ENCODE assay signal across 32 cellular contexts in the genomic region with DNA sequence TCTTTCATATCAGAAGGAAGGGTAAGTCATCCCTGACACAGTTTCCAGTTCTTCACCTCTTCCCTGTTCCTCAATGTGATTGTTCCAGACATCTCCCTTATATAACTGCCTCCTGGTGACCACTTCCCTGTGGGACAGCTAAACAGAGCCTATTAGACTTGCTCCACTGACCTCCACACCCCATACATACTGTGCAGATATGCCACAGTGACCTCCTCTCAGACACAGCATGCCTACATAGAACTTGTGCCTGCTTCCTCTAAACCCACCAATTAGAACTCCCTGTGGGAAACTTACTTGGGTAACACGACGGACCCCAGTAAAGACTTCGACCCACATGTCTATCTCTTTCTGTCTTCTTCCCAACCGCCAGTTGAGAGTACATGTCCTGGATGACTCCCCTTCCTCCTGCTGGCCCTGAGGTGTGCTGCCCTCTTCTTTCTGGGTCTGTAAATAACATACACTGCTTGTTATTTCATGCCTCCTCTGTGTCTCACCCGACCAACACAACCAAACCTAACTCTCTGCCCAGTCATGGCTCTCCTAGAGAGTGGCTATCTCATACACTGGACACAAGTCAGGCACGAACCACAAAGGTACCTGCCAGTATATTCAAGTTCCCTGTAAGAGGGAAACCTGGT. TPM values are rescaled to one million over a fixed set of nuclear protein-coding genes. Genes with fewer than 3 reads are reported as not detected.
"Had no signal": no experiment of that assay in that cellular context is flagged by ENCODE, and none has a peak within 500 bp of the region (broad histone marks: within the 10 kb centered on the region; RNA-seq: fewer than 3 reads in every experiment).

No MANE protein-coding gene starts in this region.

- H3K36me3 ChIP-seq: brain microvascular endothelial cell, cardiac muscle cell, MG63, Peyer's patch, SJSA1 had no signal

- H3K9me3 Mint-ChIP-seq: activated CD4-positive, alpha-beta memory T cell treated with anti-CD3 and anti-CD28 coated beads, Interleukin-2, amount 10 ng/mL, durations not matched to agents 7 days and 5 days; activated naive CD4-positive, alpha-beta T cell treated with anti-CD3 and anti-CD28 coated beads for 36 hours; activated naive CD4-positive, alpha-beta T cell treated with anti-CD3 and anti-CD28 coated beads, Interleukin-2, amount 50 U/mL, for 72 hours; activated T-cell treated with anti-CD3 and anti-CD28 coated beads, Interleukin-2, amount 50 U/mL, for 24 hours; activated T-helper 2 cell treated with anti-CD3 and anti-CD28 coated beads, Interferon-gamma antibody, Interleukin-2, Interleukin-4, amounts not matched to agents 10 μg/mL and 5 μg/mL and 100 μg/mL, durations not matched to agents 14 hours and 24 hours and 36 hours; central memory CD8-positive, alpha-beta T cell; T-helper 1 cell treated with Interleukin-12 subunit alpha and Interleukin-12 subunit beta and Interleukin-4 antibody, amounts not matched to agents 30 μg/mL and 1 μg/mL, for 36 hours; T-helper 2 cell treated with Interferon-gamma antibody and Interleukin-4, amounts not matched to agents 5 μg/mL and 100 μg/mL, for 36 hours had no signal

- H3K4me3 Mint-ChIP-seq: activated CD4-positive, alpha-beta memory T cell treated with anti-CD3 and anti-CD28 coated beads, Interleukin-2, amount 10 ng/mL, durations not matched to agents 7 days and 5 days; activated CD4-positive, alpha-beta T cell treated with anti-CD3 and anti-CD28 coated beads for 36 hours; activated naive CD4-positive, alpha-beta T cell treated with anti-CD3 and anti-CD28 coated beads for 36 hours; activated T-cell treated with anti-CD3 and anti-CD28 coated beads, Interleukin-2, amount 50 U/mL, for 24 hours; central memory CD8-positive, alpha-beta T cell; T-helper 1 cell treated with Interleukin-12 subunit alpha and Interleukin-12 subunit beta and Interleukin-4 antibody, amounts not matched to agents 30 μg/mL and 1 μg/mL, for 36 hours; T-helper 2 cell treated with Interferon-gamma antibody and Interleukin-4, amounts not matched to agents 5 μg/mL and 100 μg/mL, for 36 hours had no signal

- ATAC-seq: activated CD4-positive, CD25-positive, alpha-beta regulatory T cell treated with anti-CD3 and anti-CD28 coated beads, Interleukin-2, amount 50 U/mL, for 24 hours; PC-3 had no signal

- H3K36me3 Mint-ChIP-seq: activated naive CD4-positive, alpha-beta T cell treated with anti-CD3 and anti-CD28 coated beads, Interleukin-2, amount 50 U/mL, for 72 hours had no signal

- DNase-seq: activated CD4-positive, alpha-beta memory T cell treated with anti-CD3 and anti-CD28 coated beads, Interleukin-2, amount 10 ng/mL, durations not matched to agents 7 days and 5 days; activated CD4-positive, alpha-beta T cell treated with anti-CD3 and anti-CD28 coated beads for 36 hours; activated gamma-delta T cell; activated naive CD4-positive, alpha-beta T cell treated with anti-CD3 and anti-CD28 coated beads for 36 hours; activated T-cell treated with anti-CD3 and anti-CD28 coated beads, Interleukin-2, amount 50 U/mL, for 24 hours; amniotic stem cell; aorta; brain microvascular endothelial cell; MG63; NCI-H1048; NCI-H1105 treated with DMSO at 0.1 percent for 48 hours; NCI-H1436; NCI-H1694; NCI-H1930; NCI-H510A; NCI-H526; NCI-H748 treated with DMSO at 0.1 percent for 48 hours; NK-92 treated with Interleukin-12 subunit alpha and Interleukin-12 subunit beta, amount 100 ng/mL, for 24 hours; PC-3; Peyer's patch; RPMI8226; SHP77 treated with DMSO at 0.1 percent for 48 hours; SK-N-SH had no signal

- H3K4me1 ChIP-seq: Peyer's patch, SJSA1 had no signal

- H3K4me2 ChIP-seq: SK-N-SH had no signal

- H3K4me3 ChIP-seq: cardiac muscle cell, MG63, Peyer's patch, SJSA1 had no signal

- FAIRE-seq: TTC549 had no signal

- H3K27ac Mint-ChIP-seq: activated CD4-positive, alpha-beta memory T cell treated with anti-CD3 and anti-CD28 coated beads, Interleukin-2, amount 10 ng/mL, durations not matched to agents 7 days and 5 days; activated CD4-positive, alpha-beta T cell treated with anti-CD3 and anti-CD28 coated beads for 36 hours; activated naive CD4-positive, alpha-beta T cell treated with anti-CD3 and anti-CD28 coated beads for 36 hours; activated naive CD4-positive, alpha-beta T cell treated with anti-CD3 and anti-CD28 coated beads, Interleukin-2, amount 50 U/mL, for 72 hours; activated T-cell treated with anti-CD3 and anti-CD28 coated beads, Interleukin-2, amount 50 U/mL, for 24 hours; activated T-helper 2 cell treated with anti-CD3 and anti-CD28 coated beads, Interferon-gamma antibody, Interleukin-2, Interleukin-4, amounts not matched to agents 10 μg/mL and 5 μg/mL and 100 μg/mL, durations not matched to agents 14 hours and 24 hours and 36 hours; T-helper 1 cell treated with Interleukin-12 subunit alpha and Interleukin-12 subunit beta and Interleukin-4 antibody, amounts not matched to agents 30 μg/mL and 1 μg/mL, for 36 hours; T-helper 2 cell treated with Interferon-gamma antibody and Interleukin-4, amounts not matched to agents 5 μg/mL and 100 μg/mL, for 36 hours had no signal

- H3K9me3 ChIP-seq: MG63, Peyer's patch, SJSA1, SK-N-SH had no signal

- H3K9ac ChIP-seq: SK-N-SH had no signal

- H3K27ac ChIP-seq: brain microvascular endothelial cell, cardiac muscle cell, Peyer's patch, SJSA1 had no signal

- H3K27me3 ChIP-seq: brain microvascular endothelial cell, cardiac muscle cell, Peyer's patch, SJSA1 had no signal

- H3K4me1 Mint-ChIP-seq: central memory CD8-positive, alpha-beta T cell had no signal

RNA-seq across cellular contexts. Expression of gene IGSF11, which starts 53.0 kb away (rescaled TPM):
- total RNA-seq: activated naive CD4-positive, alpha-beta T cell treated with anti-CD3 and anti-CD28 coated beads, Interleukin-2, amount 50 U/mL, for 72 hours; activated T-helper 2 cell treated with anti-CD3 and anti-CD28 coated beads, Interferon-gamma antibody, Interleukin-2, Interleukin-4, amounts not matched to agents 10 μg/mL and 5 μg/mL and 100 μg/mL, durations not matched to agents 14 hours and 24 hours and 36 hours had no signal
